In the genomic region with DNA sequence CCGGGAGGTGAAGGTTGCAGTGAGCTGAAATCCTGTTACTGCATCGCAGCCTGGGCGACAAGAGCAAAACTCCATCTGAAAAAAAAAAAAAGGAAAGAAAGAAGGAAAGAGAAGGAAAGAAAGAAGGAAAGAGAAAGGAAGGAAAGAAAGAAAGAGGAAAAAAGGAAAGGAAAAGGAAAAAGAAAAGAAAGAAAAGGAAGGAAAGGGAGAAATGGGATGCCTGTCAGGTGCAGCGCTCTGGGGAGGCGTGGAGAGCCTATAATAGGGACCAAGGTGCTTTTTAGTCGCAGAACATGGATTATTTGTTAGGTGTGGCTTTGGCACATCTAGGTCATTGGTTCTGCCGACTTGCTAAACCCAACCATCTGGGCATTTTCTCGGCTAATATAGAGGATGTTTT, we compare ENCODE assay signal across 16 cellular contexts. TPM values are rescaled to one million over a fixed set of nuclear protein-coding genes. Genes with fewer than 3 reads are reported as not detected.
DNase-seq lines count a peak whose midpoint lies in the region; ATAC-seq, FAIRE-seq and TF ChIP-seq lines count a peak whose summit lies in the region.
"Had no signal": no experiment of that assay in that cellular context is flagged by ENCODE, and none has a peak within 500 bp of the region (broad histone marks: within the 10 kb centered on the region; RNA-seq: fewer than 3 reads in every experiment).

No MANE protein-coding gene starts in this region.

- peak overlapping the region; percentile 97; the same call in 1 of the 2 replicates for H3K4me2 ChIP-seq in HCT116 (ENCODE audit: low read length)
- H3K4me2 ChIP-seq in astrocyte (ENCODE audit: low read length): no peak overlapping the region
- H3K4me2 ChIP-seq in neural progenitor cell: no peak overlapping the region

- no peaks in the 10 kb centered on the region for H3K9me2 ChIP-seq in HCT116 (ENCODE audit: insufficient read depth)

- no peak for TF ChIP-seq POLR2A in HCT116 (IDR thresholded peaks at IDR 0.05; ENCODE audit: borderline replicate concordance, extremely low read depth, insufficient read depth, insufficient read length)

- H2AFZ ChIP-seq in HCT116 (ENCODE audit: low read depth, low read length, poor library complexity, severe bottlenecking) (no peak overlapping the region), astrocyte (ENCODE audit: low read depth, low read length) (no peak overlapping the region), neural progenitor cell (replicated peaks) (no peak overlapping the region)

- no peak overlapping the region for H3K4me3 Mint-ChIP-seq in activated T-cell treated with anti-CD3 and anti-CD28 coated beads, Interleukin-2, amount 50 U/mL, for 24 hours
- H3K4me3 Mint-ChIP-seq in astrocyte (ENCODE audit: unreplicated experiment) (no peak overlapping the region), neural progenitor cell (peak overlapping the region; percentile 39)

- H3K27me3 Mint-ChIP-seq in activated T-cell treated with anti-CD3 and anti-CD28 coated beads, Interleukin-2, amount 50 U/mL, for 24 hours: no peaks in the 10 kb centered on the region
- H3K27me3 Mint-ChIP-seq in astrocyte (ENCODE audit: low read depth, unreplicated experiment): no peaks in the 10 kb centered on the region
- no peaks in the 10 kb centered on the region for H3K27me3 Mint-ChIP-seq in neural progenitor cell (ENCODE audit: insufficient read depth, low read depth)
- H3K27me3 Mint-ChIP-seq: activated CD8-positive, alpha-beta T cell treated with anti-CD3 and anti-CD28 coated beads for 36 hours had no signal

- FAIRE-seq in astrocyte (lab: Jason Lieb, UNC): no peak

- H3K27me3 ChIP-seq in HCT116 (ENCODE audit: insufficient read depth, low read length): no peaks in the 10 kb centered on the region
- no peaks in the 10 kb centered on the region for H3K27me3 ChIP-seq in astrocyte (ENCODE audit: insufficient read depth, low read length)
- no peaks in the 10 kb centered on the region for H3K27me3 ChIP-seq in neural progenitor cell
- H3K27me3 ChIP-seq: foreskin keratinocyte had no signal

- no peak for TF ChIP-seq RAD21 in HCT116 (IDR thresholded peaks at IDR 0.05; ENCODE audit: low read depth)

- H3K4me3 ChIP-seq in HCT116 (replicated peaks in 1 of 2; ENCODE audit: low read depth in 1 of 2, low read length in 2 of 2) (no peak overlapping the region), astrocyte (ENCODE audit: insufficient read depth, low read depth, low read length) (no peak overlapping the region), neural progenitor cell (no peak overlapping the region)

- ATAC-seq in HCT116 (no peak), HG02623 (IDR thresholded peaks at IDR 0.05; ENCODE audit: unreplicated experiment) (no peak)
- ATAC-seq: activated CD8-positive, alpha-beta T cell treated with anti-CD3 and anti-CD28 coated beads for 36 hours; foreskin keratinocyte; left cardiac atrium had no signal

- peak overlapping the region; percentile 8 for H3K27ac Mint-ChIP-seq in activated T-cell treated with anti-CD3 and anti-CD28 coated beads, Interleukin-2, amount 50 U/mL, for 24 hours
- peak overlapping the region; percentile 0 for H3K27ac Mint-ChIP-seq in astrocyte (ENCODE audit: unreplicated experiment)
- no peak overlapping the region for H3K27ac Mint-ChIP-seq in neural progenitor cell

- TF ChIP-seq CTCF in HCT116 (IDR thresholded peaks at IDR 0.05 in 2 of 3, conservative IDR thresholded peaks at IDR 0.05 in 1 of 3; ENCODE audit: borderline replicate concordance in 1 of 3, insufficient read depth in 1 of 3, low read depth in 2 of 3, low read length in 2 of 3) (no peak), astrocyte (IDR thresholded peaks at IDR 0.05; ENCODE audit: insufficient read depth, low read depth, low read length) (no peak), neural progenitor cell (IDR thresholded peaks at IDR 0.05) (no peak)

- H3F3A ChIP-seq in neural progenitor cell (ENCODE audit: low read depth): peaks cover 38% of the 10 kb centered on the region

- BruUV-seq in HCT116 (replicated peaks; lab: Mats Ljungman, UMichigan): no TSS peak

- POLR2A ChIA-PET in HCT116 (lab: Charles Lee): no interaction called here

- H3K9ac ChIP-seq in HCT116 (ENCODE audit: low read length) (no peak overlapping the region), astrocyte (ENCODE audit: low read length) (no peak overlapping the region), neural progenitor cell (no peak overlapping the region)

- H3K36me3 ChIP-seq in HCT116 (ENCODE audit: control insufficient read depth in 1 of 2, insufficient read depth in 2 of 2, low read length in 2 of 2) (no peaks in the 10 kb centered on the region), astrocyte (ENCODE audit: insufficient read depth, low read length) (no peaks in the 10 kb centered on the region), neural progenitor cell (no peaks in the 10 kb centered on the region)

- H3K4me1 Mint-ChIP-seq in activated T-cell treated with anti-CD3 and anti-CD28 coated beads, Interleukin-2, amount 50 U/mL, for 24 hours (ENCODE audit: low read depth): peaks cover 34% of the 10 kb centered on the region
- H3K4me1 Mint-ChIP-seq in astrocyte (ENCODE audit: low read depth, unreplicated experiment) (peaks cover 11% of the 10 kb centered on the region), neural progenitor cell (peaks cover 29% of the 10 kb centered on the region)

- peaks cover 34% of the 10 kb centered on the region for H3K79me2 ChIP-seq in HCT116 (ENCODE audit: insufficient read depth, low read length)
- peaks cover 36% of the 10 kb centered on the region for H3K79me2 ChIP-seq in astrocyte (ENCODE audit: insufficient read depth, low read length)
- peaks cover 33% of the 10 kb centered on the region for H3K79me2 ChIP-seq in neural progenitor cell (ENCODE audit: low read depth)

- H4K20me1 ChIP-seq in HCT116 (ENCODE audit: insufficient read depth) (no peaks in the 10 kb centered on the region; the same call in 1 of the 2 replicates), astrocyte (ENCODE audit: insufficient read depth, low read length) (peaks cover 32% of the 10 kb centered on the region), neural progenitor cell (ENCODE audit: low read depth) (peaks cover 38% of the 10 kb centered on the region)

- intact Hi-C loops in HCT116 (cut with micrococcal nuclease): loop anchor here (5.0 kb wide), 1 partner anchor 136 kb away; no protein-coding TSS in a partner anchor

- CTCF ChIA-PET in HCT116 (lab: Charles Lee): interaction anchor here (2.2 to 2.9 kb wide), 2 partner anchors 10 to 154 kb away, joined by 16 read pairs; no protein-coding TSS in a partner anchor

- H3K4me1 ChIP-seq in HCT116 (ENCODE audit: control insufficient read depth in 1 of 2, insufficient read depth in 2 of 2, low read length in 2 of 2): peaks cover 0 to 26% of the 10 kb centered on the region in 2 experiments; a peak in 3 of 4 replicates
- H3K4me1 ChIP-seq in astrocyte (ENCODE audit: insufficient read depth, low read length): peaks cover 8% of the 10 kb centered on the region
- peaks cover 20% of the 10 kb centered on the region for H3K4me1 ChIP-seq in neural progenitor cell

- RAD21 ChIA-PET in HCT116 (lab: Charles Lee; ENCODE audit: low non-redundant PET in 1 of 2, low total read pairs in 2 of 2, uncharacterized antibody in 2 of 2, unreplicated experiment in 2 of 2): no interaction called here

- H3K36me3 Mint-ChIP-seq in activated T-cell treated with anti-CD3 and anti-CD28 coated beads, Interleukin-2, amount 50 U/mL, for 24 hours (ENCODE audit: low read depth): peaks cover 25% of the 10 kb centered on the region
- H3K36me3 Mint-ChIP-seq in astrocyte (ENCODE audit: low read depth, unreplicated experiment): no peaks in the 10 kb centered on the region
- H3K36me3 Mint-ChIP-seq in neural progenitor cell: no peaks in the 10 kb centered on the region

- H3K9me3 Mint-ChIP-seq in activated T-cell treated with anti-CD3 and anti-CD28 coated beads, Interleukin-2, amount 50 U/mL, for 24 hours: no peaks in the 10 kb centered on the region
- H3K9me3 Mint-ChIP-seq in astrocyte (ENCODE audit: unreplicated experiment): peaks cover 2% of the 10 kb centered on the region
- no peaks in the 10 kb centered on the region for H3K9me3 Mint-ChIP-seq in neural progenitor cell
- H3K9me3 Mint-ChIP-seq: activated CD8-positive, alpha-beta T cell treated with anti-CD3 and anti-CD28 coated beads for 36 hours had no signal

- no peaks in the 10 kb centered on the region for H3K9me3 ChIP-seq in HCT116 (ENCODE audit: control insufficient read depth in 1 of 2, insufficient read depth in 1 of 2, low read depth in 1 of 2, low read length in 2 of 2)
- no peaks in the 10 kb centered on the region for H3K9me3 ChIP-seq in astrocyte (ENCODE audit: insufficient read depth, low read depth, low read length)
- H3K9me3 ChIP-seq in neural progenitor cell (ENCODE audit: low read depth): no peaks in the 10 kb centered on the region

- H3K27ac ChIP-seq in HCT116 (ENCODE audit: low read depth, low read length): no peak overlapping the region
- no peak overlapping the region for H3K27ac ChIP-seq in astrocyte (ENCODE audit: low read depth, low read length)
- H3K27ac ChIP-seq in neural progenitor cell: no peak overlapping the region
- H3K27ac ChIP-seq: foreskin keratinocyte had no signal

- no peak for DNase-seq in activated T-cell treated with anti-CD3 and anti-CD28 coated beads, Interleukin-2, amount 50 U/mL, for 24 hours
- no peak for DNase-seq in activated T-cell treated with anti-CD3 and anti-CD28 coated beads for 4 hours
- DNase-seq in HCT116 (ENCODE audit: low read depth, low spot score): no peak
- DNase-seq in astrocyte (ENCODE audit: low read depth): no peak
- DNase-seq in neural progenitor cell (ENCODE audit: low spot score): no peak
- no peak for DNase-seq in NCI-H146 (lab: John Stamatoyannopoulos, UW)
- no peak for DNase-seq in GM03348 (ENCODE audit: low spot score)
- DNase-seq: activated CD8-positive, alpha-beta T cell treated with anti-CD3 and anti-CD28 coated beads for 36 hours; activated effector memory CD4-positive, alpha-beta T cell treated with anti-CD3 and anti-CD28 coated beads, Interleukin-2, amount 50 U/mL, for 16 hours; foreskin keratinocyte; left cardiac atrium; MM.1S; NCI-H2029 treated with DMSO at 0.1 percent for 48 hours; stimulated activated CD4-positive, alpha-beta T cell treated with anti-CD3 and anti-CD28 coated beads, Interleukin-2, amount 100 ng/mL, for 48 hours had no signal

TF ChIP-seq in HCT116, 20 proteins besides CTCF, POLR2A, EP300 and RAD21 (continues in another document):
- TF ChIP-seq ZNF274 (IDR thresholded peaks at IDR 0.05; ENCODE audit: low read depth, low read length) (no peak), SP1 (IDR thresholded peaks at IDR 0.05; ENCODE audit: low read depth) (no peak)

RNA-seq across cellular contexts. Expression of gene EXOSC2, which starts 17.9 kb away (rescaled TPM):
- 71.5 TPM for total RNA-seq in HCT116 (2021; ENCODE audit: unreplicated experiment)
- polyA plus RNA-seq in HCT116 (2012): 32.8 and 36.2 TPM in 2 replicates
- total RNA-seq in astrocyte: 21.0 and 28.1 TPM in 2 replicates
- total RNA-seq in neural progenitor cell (ENCODE audit: low replicate concordance): 59.1 and 75.5 TPM in 2 replicates

RNA-seq across cellular contexts. Expression of gene PRDM12, which starts 47.1 kb away (rescaled TPM):
- total RNA-seq in HCT116 (2021; ENCODE audit: unreplicated experiment) (0.54 TPM), astrocyte (0.23 and 0.38 TPM in 2 replicates), neural progenitor cell (ENCODE audit: low replicate concordance) (not detected in 2 replicates)
- 0.17 and 0.36 TPM in 2 replicates for polyA plus RNA-seq in HCT116 (2012)
- total RNA-seq: foreskin keratinocyte, left cardiac atrium had no signal
- polyA plus RNA-seq: AG04450, foreskin keratinocyte had no signal
